Comparison of ENCODE assay signal across 1 cellular context in the genomic region with DNA sequence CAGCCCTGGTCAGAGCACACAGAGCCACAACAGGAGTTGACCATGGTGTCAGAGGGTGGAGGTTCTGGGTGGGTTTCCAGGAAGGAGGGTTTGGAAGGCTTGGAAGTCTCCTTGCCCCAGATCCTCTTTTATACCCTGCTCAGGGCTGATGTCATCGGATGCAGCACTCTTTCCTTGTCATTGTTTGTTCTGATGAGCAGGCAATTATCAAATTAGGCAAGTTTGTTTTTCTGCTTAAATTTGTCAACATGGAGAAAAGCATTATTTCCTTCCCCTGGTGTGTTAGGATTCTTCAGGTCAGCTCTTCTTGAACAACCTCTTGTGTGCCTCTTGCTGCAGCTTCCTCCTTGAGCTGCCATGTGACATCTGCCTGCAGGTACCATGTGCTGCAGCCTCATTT.
TF ChIP-seq lines count a peak whose summit lies in the region.

A gene (minus strand): TSS at position 101 of the 400 bp plus-strand sequence. CDS start 57 bp downstream, at position 44.

TF ChIP-seq in IMR-90, 13 proteins besides CTCF, POLR2A, EP300 and RAD21:
- no peak for TF ChIP-seq MAFK (IDR thresholded peaks at IDR 0.05; ENCODE audit: low read depth, low read length)
- no peak for TF ChIP-seq RCOR1 (IDR thresholded peaks at IDR 0.05; ENCODE audit: insufficient replicate concordance, low read length)
- TF ChIP-seq SMC3 (IDR thresholded peaks at IDR 0.05; ENCODE audit: low read depth, low read length) = no peak
- no peak for TF ChIP-seq NFE2L2 (IDR thresholded peaks at IDR 0.05; ENCODE audit: low read depth, low read length)
- no peak for TF ChIP-seq CEBPB (IDR thresholded peaks at IDR 0.05; ENCODE audit: low read depth, low read length)
- no peak for TF ChIP-seq BHLHE40 (IDR thresholded peaks at IDR 0.05; ENCODE audit: low read depth, low read length)
- no peak for TF ChIP-seq FOS (IDR thresholded peaks at IDR 0.05; ENCODE audit: low read depth, low read length)
- TF ChIP-seq RFX5 (IDR thresholded peaks at IDR 0.05; ENCODE audit: low read depth, low read length) = no peak
- TF ChIP-seq CHD1 (IDR thresholded peaks at IDR 0.05; ENCODE audit: low read depth, low read length) = no peak
- TF ChIP-seq, protein P1, sequence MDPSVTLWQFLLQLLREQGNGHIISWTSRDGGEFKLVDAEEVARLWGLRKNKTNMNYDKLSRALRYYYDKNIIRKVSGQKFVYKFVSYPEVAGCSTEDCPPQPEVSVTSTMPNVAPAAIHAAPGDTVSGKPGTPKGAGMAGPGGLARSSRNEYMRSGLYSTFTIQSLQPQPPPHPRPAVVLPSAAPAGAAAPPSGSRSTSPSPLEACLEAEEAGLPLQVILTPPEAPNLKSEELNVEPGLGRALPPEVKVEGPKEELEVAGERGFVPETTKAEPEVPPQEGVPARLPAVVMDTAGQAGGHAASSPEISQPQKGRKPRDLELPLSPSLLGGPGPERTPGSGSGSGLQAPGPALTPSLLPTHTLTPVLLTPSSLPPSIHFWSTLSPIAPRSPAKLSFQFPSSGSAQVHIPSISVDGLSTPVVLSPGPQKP (IDR thresholded peaks at IDR 0.05; ENCODE audit: borderline replicate concordance, low read depth, low read length) = no peak
- no peak for TF ChIP-seq MAZ (IDR thresholded peaks at IDR 0.05; ENCODE audit: borderline replicate concordance, low read depth, low read length)
- TF ChIP-seq, protein P2, sequence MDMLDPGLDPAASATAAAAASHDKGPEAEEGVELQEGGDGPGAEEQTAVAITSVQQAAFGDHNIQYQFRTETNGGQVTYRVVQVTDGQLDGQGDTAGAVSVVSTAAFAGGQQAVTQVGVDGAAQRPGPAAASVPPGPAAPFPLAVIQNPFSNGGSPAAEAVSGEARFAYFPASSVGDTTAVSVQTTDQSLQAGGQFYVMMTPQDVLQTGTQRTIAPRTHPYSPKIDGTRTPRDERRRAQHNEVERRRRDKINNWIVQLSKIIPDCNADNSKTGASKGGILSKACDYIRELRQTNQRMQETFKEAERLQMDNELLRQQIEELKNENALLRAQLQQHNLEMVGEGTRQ (IDR thresholded peaks at IDR 0.05; ENCODE audit: low read depth, low read length) = no peak
- no peak for TF ChIP-seq MXI1 (IDR thresholded peaks at IDR 0.05; ENCODE audit: borderline replicate concordance, low read depth, low read length)
